16 cellular contexts compared by ENCODE assay signal in the genomic region with DNA sequence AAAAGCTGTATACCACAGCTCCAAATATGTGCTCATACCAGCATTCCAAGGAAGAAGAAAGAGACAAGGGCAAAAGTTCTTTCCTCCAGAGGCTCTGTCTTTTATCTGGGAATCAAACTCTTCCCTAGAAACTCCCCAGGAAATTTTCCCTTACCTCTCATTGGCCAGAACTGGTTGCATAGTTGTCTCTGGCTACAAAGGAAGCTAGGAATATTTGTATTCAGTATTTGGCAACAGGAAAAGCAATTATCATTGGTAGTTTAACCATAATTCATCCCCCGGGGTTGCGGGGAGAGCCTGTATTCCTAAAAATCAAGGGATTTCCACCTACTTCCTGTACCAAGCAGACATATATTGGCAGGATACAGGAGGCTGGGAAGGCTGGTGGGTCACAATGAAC. TPM values are rescaled to one million over a fixed set of nuclear protein-coding genes. Genes with fewer than 3 reads are reported as not detected.
DNase-seq lines count a peak whose midpoint lies in the region; ATAC-seq and TF ChIP-seq lines count a peak whose summit lies in the region.
"Had no signal": no experiment of that assay in that cellular context is flagged by ENCODE, and none has a peak within 500 bp of the region (broad histone marks: within the 10 kb centered on the region; RNA-seq: fewer than 3 reads in every experiment).

No MANE protein-coding gene starts in this region.

- no peak for TF ChIP-seq CTCF in CD4-positive, alpha-beta T cell (IDR thresholded peaks at IDR 0.05)

- POLR2A ChIA-PET in CD4-positive, alpha-beta T cell (lab: Charles Lee) = no interaction called here

- H3K4me3 Mint-ChIP-seq in T-helper 2 cell treated with Interferon-gamma antibody and Interleukin-4, amounts not matched to agents 5 μg/mL and 100 μg/mL, for 36 hours = no peak overlapping the region
- no peak overlapping the region for H3K4me3 Mint-ChIP-seq in CD4-positive, alpha-beta T cell
- H3K4me3 Mint-ChIP-seq: CD8-positive, alpha-beta T cell; GM23338 had no signal

- peaks cover 15% of the 10 kb centered on the region for H3K27me3 Mint-ChIP-seq in T-helper 2 cell treated with Interferon-gamma antibody and Interleukin-4, amounts not matched to agents 5 μg/mL and 100 μg/mL, for 36 hours (ENCODE audit: low read depth)
- H3K27me3 Mint-ChIP-seq in CD4-positive, alpha-beta T cell = peaks cover 5% of the 10 kb centered on the region

- no peak for ATAC-seq in CD4-positive, alpha-beta T cell (ENCODE audit: poor library complexity)
- ATAC-seq: CD8-positive, alpha-beta T cell; GM23338; HCT116; K562 had no signal

- H3K9me3 Mint-ChIP-seq in T-helper 2 cell treated with Interferon-gamma antibody and Interleukin-4, amounts not matched to agents 5 μg/mL and 100 μg/mL, for 36 hours = no peaks in the 10 kb centered on the region
- H3K9me3 Mint-ChIP-seq in CD4-positive, alpha-beta T cell = no peaks in the 10 kb centered on the region
- H3K9me3 Mint-ChIP-seq: CD8-positive, alpha-beta T cell; GM23338 had no signal

- no peaks in the 10 kb centered on the region for H3K27me3 ChIP-seq in CD4-positive, alpha-beta T cell (ENCODE audit: control insufficient read depth, insufficient read depth, low read length)
- H3K27me3 ChIP-seq in SJCRH30 = no peaks in the 10 kb centered on the region

- H3K4me3 ChIP-seq in mesodermal cell (ENCODE audit: extremely low read depth, insufficient read depth, low read length, poor library complexity, severe bottlenecking) (no peak overlapping the region), SJCRH30 (no peak overlapping the region)
- H3K4me3 ChIP-seq: GM23338, K562 had no signal

- intact Hi-C loops in CD4-positive, alpha-beta T cell (cut with DNase I, micrococcal nuclease) = no loop called here

- H3K9me3 ChIP-seq in mesodermal cell (ENCODE audit: control insufficient read depth, low read length) = no peaks in the 10 kb centered on the region
- no peaks in the 10 kb centered on the region for H3K9me3 ChIP-seq in CD4-positive, alpha-beta T cell (ENCODE audit: control insufficient read depth, low read length)
- no peaks in the 10 kb centered on the region for H3K9me3 ChIP-seq in SJCRH30 (replicated peaks)

- no peaks in the 10 kb centered on the region for H3K36me3 ChIP-seq in mesodermal cell (ENCODE audit: control insufficient read depth, insufficient read depth, low read length)
- no peaks in the 10 kb centered on the region for H3K36me3 ChIP-seq in SJCRH30

- in situ Hi-C loops in SK-MEL-5 (cut with HindIII; ENCODE audit: low pct_unique_long_range_greater_than_20kb, low sequenced_read_pairs) = no loop called here

- DNase-seq in SK-MEL-5 (ENCODE audit: low read depth, low spot score) (peak; percentile 6), dermis blood vessel endothelial cell (peak; percentile 55), NCI-H1694 treated with DMSO at 0.1 percent for 48 hours (lab: John Stamatoyannopoulos, UW) (no peak), SJCRH30 (no peak)
- no peak for DNase-seq in T-helper 2 cell treated with Interferon-gamma antibody and Interleukin-4, amounts not matched to agents 5 μg/mL and 100 μg/mL, for 36 hours (ENCODE audit: low spot score)
- DNase-seq in CD4-positive, alpha-beta T cell = no peak
- DNase-seq: CD8-positive, alpha-beta T cell; DMS79 treated with DMSO at 0.1 percent for 48 hours; MV-4-11; NCI-H1417 treated with DMSO at 0.1 percent for 48 hours; NCI-H2029 treated with DMSO at 0.1 percent for 48 hours; NCI-H510A had no signal

- H3K4me1 ChIP-seq in mesodermal cell (ENCODE audit: control insufficient read depth, insufficient read depth, low read length, poor library complexity, severe bottlenecking) (peaks cover 22% of the 10 kb centered on the region), SJCRH30 (no peaks in the 10 kb centered on the region; the same call in 1 of the 2 replicates)

- no peak overlapping the region for H3K27ac Mint-ChIP-seq in T-helper 2 cell treated with Interferon-gamma antibody and Interleukin-4, amounts not matched to agents 5 μg/mL and 100 μg/mL, for 36 hours
- H3K27ac Mint-ChIP-seq in CD4-positive, alpha-beta T cell = no peak overlapping the region
- H3K27ac Mint-ChIP-seq: CD8-positive, alpha-beta T cell; GM23338 had no signal

- CTCF ChIA-PET in CD4-positive, alpha-beta T cell (lab: Charles Lee) = interaction anchor here (1.1 kb wide), 1 partner anchor 11 kb away, joined by 4 read pairs; no protein-coding TSS in a partner anchor

- H3K36me3 Mint-ChIP-seq in T-helper 2 cell treated with Interferon-gamma antibody and Interleukin-4, amounts not matched to agents 5 μg/mL and 100 μg/mL, for 36 hours (ENCODE audit: low read depth) = no peaks in the 10 kb centered on the region
- H3K36me3 Mint-ChIP-seq in CD4-positive, alpha-beta T cell (ENCODE audit: low read depth) = no peaks in the 10 kb centered on the region
- H3K36me3 Mint-ChIP-seq: CD8-positive, alpha-beta T cell had no signal

- H3K4me1 Mint-ChIP-seq in T-helper 2 cell treated with Interferon-gamma antibody and Interleukin-4, amounts not matched to agents 5 μg/mL and 100 μg/mL, for 36 hours (ENCODE audit: low read depth) = no peaks in the 10 kb centered on the region
- H3K4me1 Mint-ChIP-seq in CD4-positive, alpha-beta T cell (ENCODE audit: low read depth) = no peaks in the 10 kb centered on the region
- H3K4me1 Mint-ChIP-seq: GM23338 had no signal

- H3K27ac ChIP-seq in mesodermal cell (ENCODE audit: low read depth, low read length, severe bottlenecking) (peak overlapping the region; percentile 71), SJCRH30 (no peak overlapping the region)
- no peak overlapping the region for H3K27ac ChIP-seq in CD4-positive, alpha-beta T cell (ENCODE audit: low read depth, low read length)

- no CpG with 5 or more reads among the region's 2 CpGs for WGBS in mesodermal cell (ENCODE audit: insufficient coverage in 2 of 2), 2 experiments

RNA-seq across cellular contexts. Expression of a gene that starts 10.5 kb away (rescaled TPM):
- total RNA-seq in SK-MEL-5 (2014; rRNA removed; shearing (Covaris generic)) = 5.4 and 7.3 TPM in 2 replicates
- 6.5 and 8.5 TPM in 2 replicates for polyA plus RNA-seq in SK-MEL-5 (2015; cell fraction: cytosol; rRNA removed)
- 14.9 and 17.8 TPM in 2 replicates for polyA plus RNA-seq in SK-MEL-5 (2015; cell fraction: nucleus; rRNA removed)
- 25.4 and 30.1 TPM in 2 replicates for total RNA-seq in dermis blood vessel endothelial cell
- 18.4 TPM for polyA plus RNA-seq in mesodermal cell (2013, experiment 1 of 2)
- 14.6 TPM for polyA plus RNA-seq in mesodermal cell (2013, experiment 2 of 2)
- 1 to 10 TPM in 1 of 2 experiments, under 1 TPM in 1; 0.95 to 1.0 TPM for total RNA-seq in CD4-positive, alpha-beta T cell
- 20.3 and 21.7 TPM in 2 replicates for total RNA-seq in SJCRH30 (2014; rRNA removed; shearing (Covaris generic))

RNA-seq across cellular contexts. Expression of a gene that starts 34.2 kb away (rescaled TPM):
- total RNA-seq in SK-MEL-5 (2014; rRNA removed; shearing (Covaris generic)) = 15.0 and 17.7 TPM in 2 replicates
- 30.3 and 36.1 TPM in 2 replicates for polyA plus RNA-seq in SK-MEL-5 (2015; cell fraction: cytosol; rRNA removed)
- polyA plus RNA-seq in SK-MEL-5 (2015; cell fraction: nucleus; rRNA removed) = 17.3 and 21.1 TPM in 2 replicates
- 14.3 and 22.4 TPM in 2 replicates for total RNA-seq in dermis blood vessel endothelial cell
- polyA plus RNA-seq in mesodermal cell (2013, experiment 1 of 2) = 69.9 TPM
- 52.9 TPM for polyA plus RNA-seq in mesodermal cell (2013, experiment 2 of 2)
- 1 to 10 TPM; 4.0 to 4.8 TPM for total RNA-seq in CD4-positive, alpha-beta T cell
- total RNA-seq in SJCRH30 (2014; rRNA removed; shearing (Covaris generic)) = 61.6 and 63.7 TPM in 2 replicates

RNA-seq across cellular contexts. Expression of a gene that starts 59.9 kb away (rescaled TPM):
- total RNA-seq in SK-MEL-5 (2014; rRNA removed; shearing (Covaris generic)) = 7.8 and 11.2 TPM in 2 replicates
- 22.4 and 23.0 TPM in 2 replicates for polyA plus RNA-seq in SK-MEL-5 (2015; cell fraction: cytosol; rRNA removed)
- polyA plus RNA-seq in SK-MEL-5 (2015; cell fraction: nucleus; rRNA removed) = 13.4 and 14.4 TPM in 2 replicates
- total RNA-seq in dermis blood vessel endothelial cell = 12.1 and 15.1 TPM in 2 replicates
- polyA plus RNA-seq in mesodermal cell (2013, experiment 1 of 2) = 22.3 TPM
- 19.3 TPM for polyA plus RNA-seq in mesodermal cell (2013, experiment 2 of 2)
- 10 to 100 TPM; 18.4 to 21.0 TPM for total RNA-seq in CD4-positive, alpha-beta T cell
- total RNA-seq in SJCRH30 (2014; rRNA removed; shearing (Covaris generic)) = 20.7 and 23.4 TPM in 2 replicates

Comparison
In these comparisons a context has a peak if more than half of its experiments do, and no peak if none do; other contexts are left out.
1. DNase-seq: peak in SK-MEL-5 (single experiment) and dermis blood vessel endothelial cell (single experiment); none in T-helper 2 cell treated with Interferon-gamma antibody and Interleukin-4, amounts not matched to agents 5 μg/mL and 100 μg/mL, for 36 hours (single experiment), CD4-positive, alpha-beta T cell (0 of 10), NCI-H1694 treated with DMSO at 0.1 percent for 48 hours (single experiment) and SJCRH30 (0 of 2).